Comparison of ENCODE assay signal across 22 cellular contexts in genomic region chr13:90545070-90545840, GRCh38.
DNase-seq lines count a peak whose midpoint lies in the region; FAIRE-seq and TF ChIP-seq lines count a peak whose summit lies in the region.
"Had no signal": no experiment of that assay in that cellular context is flagged by ENCODE, and none has a peak within 500 bp of the region (broad histone marks: within the 10 kb centered on the region; RNA-seq: fewer than 3 reads in every experiment).

No MANE protein-coding gene starts in this region.

- H3K4me3 Mint-ChIP-seq in activated T-helper 2 cell treated with anti-CD3 and anti-CD28 coated beads, Interferon-gamma antibody, Interleukin-2, Interleukin-4, amounts not matched to agents 10 μg/mL and 5 μg/mL and 100 μg/mL, durations not matched to agents 14 hours and 24 hours and 36 hours (ENCODE audit: low read depth): no peak overlapping the region
- H3K4me3 Mint-ChIP-seq in activated CD4-positive, alpha-beta T cell treated with anti-CD3 and anti-CD28 coated beads, Interleukin-2, amount 10 ng/mL, durations not matched to agents 7 days and 5 days: no peak overlapping the region
- H3K4me3 Mint-ChIP-seq: CD4-positive, CD25-positive, alpha-beta regulatory T cell; T-cell had no signal

- H3K27me3 ChIP-seq in BE2C: no peaks in the 10 kb centered on the region
- H3K27me3 ChIP-seq in bronchial epithelial cell (ENCODE audit: control insufficient read depth, insufficient read depth, low read length): no peaks in the 10 kb centered on the region
- H3K27me3 ChIP-seq: pancreas, upper lobe of left lung had no signal

- no peaks in the 10 kb centered on the region for H3K4me1 Mint-ChIP-seq in activated T-helper 2 cell treated with anti-CD3 and anti-CD28 coated beads, Interferon-gamma antibody, Interleukin-2, Interleukin-4, amounts not matched to agents 10 μg/mL and 5 μg/mL and 100 μg/mL, durations not matched to agents 14 hours and 24 hours and 36 hours (ENCODE audit: low read depth)
- H3K4me1 Mint-ChIP-seq in activated CD4-positive, alpha-beta T cell treated with anti-CD3 and anti-CD28 coated beads, Interleukin-2, amount 10 ng/mL, durations not matched to agents 7 days and 5 days: no peaks in the 10 kb centered on the region
- H3K4me1 Mint-ChIP-seq: CD4-positive, CD25-positive, alpha-beta regulatory T cell; T-cell had no signal

- intact Hi-C loops in activated T-helper 2 cell treated with anti-CD3 and anti-CD28 coated beads, Interferon-gamma antibody, Interleukin-2, Interleukin-4, amounts not matched to agents 10 μg/mL and 5 μg/mL and 100 μg/mL, durations not matched to agents 14 hours and 24 hours and 36 hours (cut with micrococcal nuclease): no loop called here

- no peaks in the 10 kb centered on the region for H3K36me3 Mint-ChIP-seq in activated T-helper 2 cell treated with anti-CD3 and anti-CD28 coated beads, Interferon-gamma antibody, Interleukin-2, Interleukin-4, amounts not matched to agents 10 μg/mL and 5 μg/mL and 100 μg/mL, durations not matched to agents 14 hours and 24 hours and 36 hours (ENCODE audit: low read depth)
- H3K36me3 Mint-ChIP-seq in activated CD4-positive, alpha-beta T cell treated with anti-CD3 and anti-CD28 coated beads, Interleukin-2, amount 10 ng/mL, durations not matched to agents 7 days and 5 days (ENCODE audit: low read depth): no peaks in the 10 kb centered on the region
- H3K36me3 Mint-ChIP-seq: CD4-positive, CD25-positive, alpha-beta regulatory T cell; T-cell had no signal

- POLR2A ChIA-PET in activated CD4-positive, alpha-beta T cell treated with anti-CD3 and anti-CD28 coated beads, Interleukin-2, amount 10 ng/mL, durations not matched to agents 7 days and 5 days (lab: Charles Lee): no interaction called here

- CTCF ChIA-PET in activated CD4-positive, alpha-beta T cell treated with anti-CD3 and anti-CD28 coated beads, Interleukin-2, amount 10 ng/mL, durations not matched to agents 7 days and 5 days (lab: Charles Lee): no interaction called here

- FAIRE-seq in bronchial epithelial cell (lab: Jason Lieb, UNC): no peak
- FAIRE-seq: GM12892, HepG2 had no signal

- no peak overlapping the region for H3K4me3 ChIP-seq in BE2C (ENCODE audit: low read depth, low read length)
- H3K4me3 ChIP-seq in bronchial epithelial cell (ENCODE audit: low read depth, low read length): no peak overlapping the region
- H3K4me3 ChIP-seq: pancreas, smooth muscle cell, upper lobe of left lung had no signal

- H3K27me3 Mint-ChIP-seq in activated T-helper 2 cell treated with anti-CD3 and anti-CD28 coated beads, Interferon-gamma antibody, Interleukin-2, Interleukin-4, amounts not matched to agents 10 μg/mL and 5 μg/mL and 100 μg/mL, durations not matched to agents 14 hours and 24 hours and 36 hours (ENCODE audit: low read depth): no peaks in the 10 kb centered on the region
- H3K27me3 Mint-ChIP-seq in activated CD4-positive, alpha-beta T cell treated with anti-CD3 and anti-CD28 coated beads, Interleukin-2, amount 10 ng/mL, durations not matched to agents 7 days and 5 days: no peaks in the 10 kb centered on the region
- H3K27me3 Mint-ChIP-seq: CD4-positive, CD25-positive, alpha-beta regulatory T cell; T-cell had no signal

- peaks cover 3% of the 10 kb centered on the region; the same call in 1 of the 2 replicates for H3K4me1 ChIP-seq in BE2C
- H3K4me1 ChIP-seq: pancreas, upper lobe of left lung had no signal

- TF ChIP-seq CTCF in BE2C (IDR thresholded peaks at IDR 0.05; ENCODE audit: low read depth, low read length) (no peak), bronchial epithelial cell (IDR thresholded peaks at IDR 0.05; ENCODE audit: insufficient read depth, low read length, severe bottlenecking) (no peak)

- H3K27ac Mint-ChIP-seq in activated T-helper 2 cell treated with anti-CD3 and anti-CD28 coated beads, Interferon-gamma antibody, Interleukin-2, Interleukin-4, amounts not matched to agents 10 μg/mL and 5 μg/mL and 100 μg/mL, durations not matched to agents 14 hours and 24 hours and 36 hours: no peak overlapping the region
- no peak overlapping the region for H3K27ac Mint-ChIP-seq in activated CD4-positive, alpha-beta T cell treated with anti-CD3 and anti-CD28 coated beads, Interleukin-2, amount 10 ng/mL, durations not matched to agents 7 days and 5 days
- H3K27ac Mint-ChIP-seq: CD4-positive, CD25-positive, alpha-beta regulatory T cell; T-cell had no signal

- peaks cover 31% of the 10 kb centered on the region for H3K9me3 Mint-ChIP-seq in activated T-helper 2 cell treated with anti-CD3 and anti-CD28 coated beads, Interferon-gamma antibody, Interleukin-2, Interleukin-4, amounts not matched to agents 10 μg/mL and 5 μg/mL and 100 μg/mL, durations not matched to agents 14 hours and 24 hours and 36 hours
- peaks cover 17% of the 10 kb centered on the region for H3K9me3 Mint-ChIP-seq in activated CD4-positive, alpha-beta T cell treated with anti-CD3 and anti-CD28 coated beads, Interleukin-2, amount 10 ng/mL, durations not matched to agents 7 days and 5 days

- DNase-seq in BE2C (peak; percentile 65), Kasumi-1 (lab: John Stamatoyannopoulos, UW) (peak; percentile 3 to 6), NCI-H69 (lab: John Stamatoyannopoulos, UW) (peak; percentile 78), bronchial epithelial cell (ENCODE audit: low read depth) (peak; percentile 32), DMS 273 treated with DMSO at 0.1 percent for 48 hours (lab: John Stamatoyannopoulos, UW) (no peak), GM19240 (ENCODE audit: insufficient read length, low spot score) (no peak)
- DNase-seq in activated T-helper 2 cell treated with anti-CD3 and anti-CD28 coated beads, Interferon-gamma antibody, Interleukin-2, Interleukin-4, amounts not matched to agents 10 μg/mL and 5 μg/mL and 100 μg/mL, durations not matched to agents 14 hours and 24 hours and 36 hours (ENCODE audit: low spot score): no peak
- no peak for DNase-seq in activated CD4-positive, alpha-beta T cell treated with anti-CD3 and anti-CD28 coated beads, Interleukin-2, amount 10 ng/mL, durations not matched to agents 7 days and 5 days
- DNase-seq: activated CD8-positive, alpha-beta memory T cell treated with anti-CD3 and anti-CD28 coated beads, Interleukin-2, amount 50 U/mL, for 4 hours; activated naive CD4-positive, alpha-beta T cell treated with anti-CD3 and anti-CD28 coated beads, Interleukin-2, amount 50 U/mL, for 16 hours; CD4-positive, CD25-positive, alpha-beta regulatory T cell; effector memory CD4-positive, alpha-beta T cell; HCEC 1CT; NCI-H1436 treated with DMSO at 0.1 percent for 48 hours; NCI-H524 treated with DMSO at 0.1 percent for 48 hours; stimulated activated naive CD4-positive, alpha-beta T cell treated with Interleukin-2 at 50 U/mL for 16 hours; T-cell; upper lobe of left lung had no signal

- H3K36me3 ChIP-seq in BE2C (no peaks in the 10 kb centered on the region), bronchial epithelial cell (ENCODE audit: control insufficient read depth, insufficient read depth, low read length) (no peaks in the 10 kb centered on the region)
- H3K36me3 ChIP-seq: pancreas, upper lobe of left lung had no signal

- peaks cover 4% of the 10 kb centered on the region; the same call in 1 of the 2 replicates for H3K9me3 ChIP-seq in BE2C
- H3K9me3 ChIP-seq: pancreas had no signal

Comparison
In these comparisons a context has a peak if more than half of its experiments do, and no peak if none do; other contexts are left out.
1. DNase-seq: peak in BE2C (single experiment), Kasumi-1 (2 of 2), NCI-H69 (single experiment) and bronchial epithelial cell (single experiment); none in activated T-helper 2 cell treated with anti-CD3 and anti-CD28 coated beads, Interferon-gamma antibody, Interleukin-2, Interleukin-4, amounts not matched to agents 10 μg/mL and 5 μg/mL and 100 μg/mL, durations not matched to agents 14 hours and 24 hours and 36 hours (single experiment), DMS 273 treated with DMSO at 0.1 percent for 48 hours (single experiment), GM19240 (single experiment) and activated CD4-positive, alpha-beta T cell treated with anti-CD3 and anti-CD28 coated beads, Interleukin-2, amount 10 ng/mL, durations not matched to agents 7 days and 5 days (single experiment).